Comparison of ENCODE assay signal across 7 cellular contexts in the genomic region with DNA sequence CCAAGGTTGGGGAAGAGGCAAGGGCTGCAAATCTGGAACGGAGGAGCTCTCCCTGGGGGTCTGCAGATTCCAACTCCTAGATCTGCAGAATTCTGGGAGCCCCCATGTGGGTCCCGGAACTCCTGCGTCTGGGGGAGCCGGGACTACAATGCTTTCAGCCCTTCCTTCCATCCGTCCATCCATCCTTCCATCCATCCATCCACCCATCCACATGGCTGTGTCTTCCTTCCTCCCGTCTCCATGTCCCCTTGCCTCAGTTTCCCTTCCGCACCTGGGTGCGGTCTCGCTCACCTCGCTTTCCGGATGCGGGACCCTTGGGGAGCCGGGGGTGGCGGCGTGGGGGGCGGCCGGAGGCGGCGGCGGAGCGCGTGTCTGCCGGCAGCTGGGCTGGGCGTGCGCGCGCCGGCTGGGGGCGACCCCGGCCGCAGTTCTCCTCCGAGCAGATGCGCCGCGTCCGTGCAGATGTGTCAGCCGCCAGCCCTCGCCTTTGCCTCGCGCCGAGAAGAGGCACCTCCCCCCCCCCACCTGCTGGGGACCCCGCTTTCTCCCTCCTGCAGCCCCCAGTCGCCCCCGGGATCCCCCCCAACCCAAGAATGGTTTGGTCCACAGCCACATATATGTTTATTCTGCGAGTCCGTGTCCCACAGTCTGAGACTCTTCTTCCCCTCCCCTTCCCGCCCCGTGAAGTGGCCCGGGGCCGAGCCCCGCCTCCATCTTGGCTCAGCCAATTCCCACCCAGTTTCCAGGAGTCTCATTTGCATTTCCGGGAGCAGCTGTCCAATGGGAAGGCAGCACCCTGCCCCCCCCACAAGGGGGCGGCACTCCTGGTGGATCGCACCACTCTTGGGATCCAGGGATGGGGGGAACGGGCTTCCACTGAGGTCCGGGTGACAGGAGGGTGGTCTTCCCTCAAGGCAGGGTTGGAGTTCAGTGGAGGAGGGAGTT. TPM values are rescaled to one million over a fixed set of nuclear protein-coding genes. Genes with fewer than 3 reads are reported as not detected.
DNase-seq lines count a peak whose midpoint lies in the region; FAIRE-seq and TF ChIP-seq lines count a peak whose summit lies in the region.

No MANE protein-coding gene starts in this region.

- peaks cover 0 to 18% of the 10 kb centered on the region in 2 donors for H3K4me1 ChIP-seq in uterus

- no peak overlapping the region for H3K27ac ChIP-seq in uterus

- DNase-seq in GM03348 (ENCODE audit: low spot score) (peak; percentile 80), NCI-H2029 treated with DMSO at 0.1 percent for 48 hours (lab: John Stamatoyannopoulos, UW) (peak; percentile 72), epithelial cell of esophagus (ENCODE audit: low read depth) (peak; percentile 65), mesothelial cell of epicardium (ENCODE audit: low spot score in 2 of 2, unreplicated experiment in 2 of 2) (peak; percentile 67 to 81), uterus (peak; percentile 72 to 81), GM19239 (ENCODE audit: insufficient read length, low spot score) (no peak)
- DNase-seq in activated CD4-positive, alpha-beta memory T cell treated with anti-CD3 and anti-CD28 coated beads for 36 hours, result peak; percentile 52

- H3K9me3 Mint-ChIP-seq in activated CD4-positive, alpha-beta memory T cell treated with anti-CD3 and anti-CD28 coated beads for 36 hours, result no peaks in the 10 kb centered on the region
- H3K9me3 Mint-ChIP-seq in mesothelial cell of epicardium, result no peaks in the 10 kb centered on the region

- peaks cover 22% of the 10 kb centered on the region for H3K27me3 Mint-ChIP-seq in activated CD4-positive, alpha-beta memory T cell treated with anti-CD3 and anti-CD28 coated beads for 36 hours
- H3K27me3 Mint-ChIP-seq in mesothelial cell of epicardium (ENCODE audit: low read depth), result peaks cover 32% of the 10 kb centered on the region

- H3K4me1 Mint-ChIP-seq in activated CD4-positive, alpha-beta memory T cell treated with anti-CD3 and anti-CD28 coated beads for 36 hours (ENCODE audit: low read depth), result peaks cover 7% of the 10 kb centered on the region
- peaks cover 7% of the 10 kb centered on the region for H3K4me1 Mint-ChIP-seq in mesothelial cell of epicardium

- no peak overlapping the region for H3K4me3 ChIP-seq in epithelial cell of esophagus (ENCODE audit: low read length)
- H3K4me3 ChIP-seq in uterus, result no peak overlapping the region

- TF ChIP-seq POLR2A in uterus (IDR thresholded peaks at IDR 0.05), result no peak

- H3K27me3 ChIP-seq in uterus, result peaks cover 18 to 24% of the 10 kb centered on the region in 2 donors

- intact Hi-C loops in activated CD4-positive, alpha-beta memory T cell treated with anti-CD3 and anti-CD28 coated beads for 36 hours (cut with micrococcal nuclease), result no loop called here
- intact Hi-C loops in uterus (cut with DNase I; ENCODE audit: low total_unique reads), result loop anchor here (10.0 kb wide), 1 partner anchor 168 kb away; a partner anchor contains a TSS

- no peak overlapping the region for H3K27ac Mint-ChIP-seq in activated CD4-positive, alpha-beta memory T cell treated with anti-CD3 and anti-CD28 coated beads for 36 hours
- H3K27ac Mint-ChIP-seq in mesothelial cell of epicardium, result no peak overlapping the region

- no peaks in the 10 kb centered on the region for H3K36me3 ChIP-seq in uterus

- FAIRE-seq in GM19239 (lab: Jason Lieb, UNC), result no peak

- no peak overlapping the region for H3K4me3 Mint-ChIP-seq in activated CD4-positive, alpha-beta memory T cell treated with anti-CD3 and anti-CD28 coated beads for 36 hours
- H3K4me3 Mint-ChIP-seq in mesothelial cell of epicardium, result peak overlapping the region; percentile 44

- H3K36me3 Mint-ChIP-seq in activated CD4-positive, alpha-beta memory T cell treated with anti-CD3 and anti-CD28 coated beads for 36 hours, result peaks cover 4% of the 10 kb centered on the region
- H3K36me3 Mint-ChIP-seq in mesothelial cell of epicardium, result peaks cover 3% of the 10 kb centered on the region

- TF ChIP-seq CTCF in epithelial cell of esophagus (IDR thresholded peaks at IDR 0.05; ENCODE audit: insufficient read depth, low read depth, low read length, missing control alignments), result no peak
- no peak for TF ChIP-seq CTCF in mesothelial cell of epicardium (IDR thresholded peaks at IDR 0.05; ENCODE audit: unreplicated experiment)
- peak in 1 of 4 experiments; percentile 3 for TF ChIP-seq CTCF in uterus (IDR thresholded peaks at IDR 0.05)

- POLR2A ChIA-PET in activated CD4-positive, alpha-beta memory T cell treated with anti-CD3 and anti-CD28 coated beads for 36 hours (lab: Charles Lee), result no interaction called here

- CTCF ChIA-PET in activated CD4-positive, alpha-beta memory T cell treated with anti-CD3 and anti-CD28 coated beads for 36 hours (lab: Charles Lee), result interaction anchor here (0.6 to 3.3 kb wide), 3 partner anchors 15 to 151 kb away, joined by 3 to 14 read pairs (median 12); no protein-coding TSS in a partner anchor

- no peaks in the 10 kb centered on the region for H3K9me3 ChIP-seq in uterus

RNA-seq across cellular contexts. Expression of a gene that starts 8.8 kb away (rescaled TPM):
- total RNA-seq in activated CD4-positive, alpha-beta memory T cell treated with anti-CD3 and anti-CD28 coated beads for 36 hours, result 10 to 100 TPM; 24.6 to 24.7 TPM
- total RNA-seq in mesothelial cell of epicardium (35.0 to 39.2 TPM (median 38.6 TPM) in 3 replicates), uterus (10 to 100 TPM in 3 of 4 donors, 1 to 10 TPM in 1; 1.2 to 78.6 (median 23.8) TPM)

RNA-seq across cellular contexts. Expression of a gene that starts 9.6 kb away (rescaled TPM):
- not detected for total RNA-seq in activated CD4-positive, alpha-beta memory T cell treated with anti-CD3 and anti-CD28 coated beads for 36 hours
- total RNA-seq in mesothelial cell of epicardium, result 0.04 TPM in 1 of 3 replicates, not detected in the others
- not detected for total RNA-seq in uterus

RNA-seq across cellular contexts. Expression of a gene that starts 11.9 kb away (rescaled TPM):
- not detected for total RNA-seq in activated CD4-positive, alpha-beta memory T cell treated with anti-CD3 and anti-CD28 coated beads for 36 hours
- total RNA-seq in mesothelial cell of epicardium (not detected in 3 replicates), uterus (not detected)

RNA-seq across cellular contexts. Expression of a gene that starts 23.8 kb away (rescaled TPM):
- total RNA-seq in activated CD4-positive, alpha-beta memory T cell treated with anti-CD3 and anti-CD28 coated beads for 36 hours, result 1 to 10 TPM; 5.8 to 6.9 TPM
- total RNA-seq in mesothelial cell of epicardium (19.0 to 23.1 TPM (median 22.0 TPM) in 3 replicates), uterus (10 to 100 TPM in 2 of 4 donors, 1 to 10 TPM in 1, not detected in 1; 1.0 to 29.5 (median 11.9) TPM)

RNA-seq across cellular contexts. Expression of a gene that starts 32.3 kb away (rescaled TPM):
- 10 to 100 TPM in 1 of 2 experiments, 1 to 10 TPM in 1; 8.5 to 12.9 TPM for total RNA-seq in activated CD4-positive, alpha-beta memory T cell treated with anti-CD3 and anti-CD28 coated beads for 36 hours
- total RNA-seq in mesothelial cell of epicardium (52.6 to 54.4 TPM (median 53.1 TPM) in 3 replicates), uterus (10 to 100 TPM; 16.8 to 44.3 (median 19.6) TPM)
